ENCODE assay signal across 8 cellular contexts in genomic region chr14:100159865-100160533, GRCh38. TPM values are rescaled to one million over a fixed set of nuclear protein-coding genes. Genes with fewer than 3 reads are reported as not detected.
DNase-seq lines count a peak whose midpoint lies in the region; ATAC-seq, FAIRE-seq and TF ChIP-seq lines count a peak whose summit lies in the region.

No MANE protein-coding gene starts in this region.

- no peak overlapping the region for H3K4me3 ChIP-seq in CD4-positive, CD25-positive, alpha-beta regulatory T cell (ENCODE audit: low read depth, low read length)
- peak overlapping the region; percentile 14 for H3K4me3 ChIP-seq in lung

- DNase-seq in CD4-positive, CD25-positive, alpha-beta regulatory T cell: no peak
- DNase-seq in activated naive CD4-positive, alpha-beta T cell treated with anti-CD3 and anti-CD28 coated beads, Interleukin-2, amount 50 U/mL, for 72 hours (ENCODE audit: low spot score in 2 of 2): no peak
- DNase-seq in lung (ENCODE audit: low spot score): no peak
- DNase-seq in NCI-H187 treated with DMSO at 0.1 percent for 48 hours (lab: John Stamatoyannopoulos, UW): no peak
- DNase-seq in GM20000 (ENCODE audit: low spot score): no peak
- DNase-seq in Ammon's horn (ENCODE audit: low spot score): no peak
- DNase-seq in GM19239 (ENCODE audit: insufficient read length, low spot score): no peak

- peak overlapping the region in 3 of 4 donors; percentile 48 to 75 (median 66) for H3K4me3 Mint-ChIP-seq in CD4-positive, CD25-positive, alpha-beta regulatory T cell

- TF ChIP-seq CTCF in lung (IDR thresholded peaks at IDR 0.05; ENCODE audit: control extremely low read depth, extremely low read depth): no peak
- TF ChIP-seq CTCF in GM20000 (IDR thresholded peaks at IDR 0.05; ENCODE audit: extremely low read depth, missing control alignments): no peak

- H3K27ac Mint-ChIP-seq in CD4-positive, CD25-positive, alpha-beta regulatory T cell: no peak overlapping the region
- no peak overlapping the region for H3K27ac Mint-ChIP-seq in activated naive CD4-positive, alpha-beta T cell treated with anti-CD3 and anti-CD28 coated beads, Interleukin-2, amount 50 U/mL, for 72 hours

- peaks cover 65% of the 10 kb centered on the region for H3K27me3 Mint-ChIP-seq in CD4-positive, CD25-positive, alpha-beta regulatory T cell

- H3K36me3 ChIP-seq in CD4-positive, CD25-positive, alpha-beta regulatory T cell (ENCODE audit: control insufficient read depth, insufficient read depth, low read length): no peaks in the 10 kb centered on the region
- no peaks in the 10 kb centered on the region for H3K36me3 ChIP-seq in lung (ENCODE audit: control insufficient read depth in 2 of 2, insufficient read depth in 2 of 2, low read length in 2 of 2)

- H3K27me3 ChIP-seq in CD4-positive, CD25-positive, alpha-beta regulatory T cell (ENCODE audit: control insufficient read depth, insufficient read depth, low read length): peaks cover 10% of the 10 kb centered on the region
- H3K27me3 ChIP-seq in lung (ENCODE audit: control insufficient read depth, insufficient read depth): no peaks in the 10 kb centered on the region

- peaks cover 0 to 9% (median 1%) of the 10 kb centered on the region in 4 donors for H3K4me1 Mint-ChIP-seq in CD4-positive, CD25-positive, alpha-beta regulatory T cell

- H3K9me3 Mint-ChIP-seq in CD4-positive, CD25-positive, alpha-beta regulatory T cell: peaks cover 0 to 5% (median 0%) of the 10 kb centered on the region in 7 donors
- H3K9me3 Mint-ChIP-seq in activated naive CD4-positive, alpha-beta T cell treated with anti-CD3 and anti-CD28 coated beads, Interleukin-2, amount 50 U/mL, for 72 hours: peaks cover 3 to 4% of the 10 kb centered on the region in 2 donors

- WGBS in lung, 2 donors: 10 to 20% methylated on average over 23 to 39 of the region's 39 CpGs

- FAIRE-seq in GM19239 (lab: Jason Lieb, UNC): no peak

- peak; percentile 15 to 24 for ATAC-seq in CD4-positive, CD25-positive, alpha-beta regulatory T cell (ENCODE audit: low read depth in 2 of 2)
- peak; percentile 11 for ATAC-seq in GM21825 (IDR thresholded peaks at IDR 0.05; ENCODE audit: unreplicated experiment)
- peak; percentile 59 to 65 for ATAC-seq in activated naive CD4-positive, alpha-beta T cell treated with anti-CD3 and anti-CD28 coated beads, Interleukin-2, amount 50 U/mL, for 72 hours
- peak; percentile 20 for ATAC-seq in lung (ENCODE audit: insufficient read depth, low FRiP score)

- H3K27ac ChIP-seq in CD4-positive, CD25-positive, alpha-beta regulatory T cell (ENCODE audit: insufficient read depth, low read length, poor library complexity, severe bottlenecking): no peak overlapping the region
- no peak overlapping the region for H3K27ac ChIP-seq in lung (ENCODE audit: low read depth in 1 of 2, low read length in 1 of 2)

- H3K9me3 ChIP-seq in CD4-positive, CD25-positive, alpha-beta regulatory T cell (ENCODE audit: control insufficient read depth in 2 of 2, low read length in 2 of 2): peaks cover 2 to 4% of the 10 kb centered on the region in 2 experiments
- H3K9me3 ChIP-seq in lung (ENCODE audit: control insufficient read depth in 2 of 2, insufficient read depth in 1 of 2, low read length in 1 of 2): peaks cover 0 to 10% of the 10 kb centered on the region in 2 donors

- H3K36me3 Mint-ChIP-seq in CD4-positive, CD25-positive, alpha-beta regulatory T cell: no peaks in the 10 kb centered on the region
- H3K36me3 Mint-ChIP-seq in activated naive CD4-positive, alpha-beta T cell treated with anti-CD3 and anti-CD28 coated beads, Interleukin-2, amount 50 U/mL, for 72 hours: peaks cover 4 to 9% of the 10 kb centered on the region in 2 donors

- peaks cover 14% of the 10 kb centered on the region for H3K4me1 ChIP-seq in CD4-positive, CD25-positive, alpha-beta regulatory T cell (ENCODE audit: control insufficient read depth, insufficient read depth, low read length, poor library complexity, severe bottlenecking)
- H3K4me1 ChIP-seq in lung (ENCODE audit: control insufficient read depth in 2 of 2, insufficient read depth in 2 of 2, low read length in 2 of 2): peaks cover 0 to 12% of the 10 kb centered on the region in 2 donors

RNA-seq across cellular contexts. Expression of gene DEGS2, which starts 0.6 kb away (rescaled TPM):
- not detected for total RNA-seq in CD4-positive, CD25-positive, alpha-beta regulatory T cell
- under 1 TPM; 0.09 to 0.35 (median 0.17) TPM for polyA plus RNA-seq in CD4-positive, CD25-positive, alpha-beta regulatory T cell
- total RNA-seq in activated naive CD4-positive, alpha-beta T cell treated with anti-CD3 and anti-CD28 coated beads, Interleukin-2, amount 50 U/mL, for 72 hours: 1 to 10 TPM; 1.4 to 3.2 TPM
- total RNA-seq in lung: 1 to 10 TPM; 5.2 to 7.4 TPM
- polyA plus RNA-seq in lung: 1 to 10 TPM; 3.6 to 6.2 TPM

Comparison
In these comparisons a context has a peak if more than half of its experiments do, and no peak if none do; other contexts are left out.
1. ATAC-seq: peak in every context shown above with its lines; median percentile 62 in activated naive CD4-positive, alpha-beta T cell treated with anti-CD3 and anti-CD28 coated beads, Interleukin-2, amount 50 U/mL, for 72 hours; 20 in lung; 20 in CD4-positive, CD25-positive, alpha-beta regulatory T cell; 11 in GM21825.